ENCODE assay signal across 26 cellular contexts in the genomic region with DNA sequence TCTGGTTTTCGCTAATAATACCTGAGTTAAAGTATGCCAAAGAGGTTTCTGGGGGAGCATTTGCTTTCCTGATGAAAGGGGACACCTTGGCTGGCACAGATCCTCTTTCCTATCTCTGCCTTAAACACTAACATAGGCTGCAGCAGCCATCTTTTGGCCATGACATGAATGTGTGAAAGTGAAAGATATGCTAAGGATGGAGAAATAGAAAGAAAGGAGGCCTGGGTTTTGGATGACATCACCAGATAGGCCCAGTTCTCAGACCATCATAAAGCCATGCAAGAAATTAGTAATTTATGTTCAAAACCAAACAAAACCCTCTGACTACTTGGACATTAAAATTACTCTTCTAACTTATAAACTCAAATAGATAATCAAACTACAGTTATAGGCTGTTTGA.
A peak's percentile ranks its signal among the peaks of the same experiment; 100 is the strongest.
DNase-seq lines count a peak whose midpoint lies in the region; ATAC-seq, FAIRE-seq and TF ChIP-seq lines count a peak whose summit lies in the region.
"Had no signal": no experiment of that assay in that cellular context is flagged by ENCODE, and none has a peak within 500 bp of the region (broad histone marks: within the 10 kb centered on the region; RNA-seq: fewer than 3 reads in every experiment).

No MANE protein-coding gene starts in this region.

- no peak overlapping the region for H3K27ac Mint-ChIP-seq in activated naive CD4-positive, alpha-beta T cell treated with anti-CD3 and anti-CD28 coated beads, Interleukin-2, amount 50 U/mL, for 72 hours
- H3K27ac Mint-ChIP-seq in endodermal cell: no peak overlapping the region
- H3K27ac Mint-ChIP-seq: nephron progenitor cell had no signal

- H3K27me3 Mint-ChIP-seq in endodermal cell (ENCODE audit: insufficient read depth): no peaks in the 10 kb centered on the region

- FAIRE-seq in GM12878 (lab: Jason Lieb, UNC): no peak

- no peak for TF ChIP-seq RAD21 in GM12878 (IDR thresholded peaks at IDR 0.05; ENCODE audit: insufficient read depth, low read depth, low read length)

- H3K9me3 ChIP-seq in GM12878 (replicated peaks; ENCODE audit: control insufficient read depth, insufficient read depth, low read length) (no peaks in the 10 kb centered on the region; the same call in 2 of the 3 replicates), endodermal cell (ENCODE audit: control insufficient read depth, low read length) (no peaks in the 10 kb centered on the region)
- H3K9me3 ChIP-seq: BLaER1, esophagus muscularis mucosa, lower lobe of right lung, Peyer's patch, transverse colon had no signal

- BruUV-seq in GM12878 (replicated peaks; lab: Mats Ljungman, UMichigan): no TSS peak

- TF ChIP-seq EP300 in GM12878 (IDR thresholded peaks at IDR 0.05; ENCODE audit: borderline replicate concordance in 1 of 2, control insufficient read depth in 1 of 2, low read depth in 2 of 2, low read length in 2 of 2): no peak

- no peak for TF ChIP-seq CTCF in GM12878 (IDR thresholded peaks at IDR 0.05 in 2 of 3, conservative IDR thresholded peaks at IDR 0.05 in 1 of 3; ENCODE audit: control insufficient read depth in 2 of 3, extremely low read depth in 1 of 3, insufficient read depth in 1 of 3, low read depth in 3 of 3, low read length in 3 of 3)
- TF ChIP-seq CTCF in endodermal cell (conservative IDR thresholded peaks at IDR 0.05): no peak

- intact Hi-C loops in GM12878 (cut with micrococcal nuclease; ENCODE audit: unreplicated experiment): no loop called here

- H4K20me1 ChIP-seq in GM12878 (ENCODE audit: control insufficient read depth, insufficient read depth): no peaks in the 10 kb centered on the region
- H4K20me1 ChIP-seq: BLaER1 had no signal

- SMC1A ChIA-PET in GM12878 (lab: Charles Lee; ENCODE audit: uncharacterized antibody, unreplicated experiment): no interaction called here

- H3K36me3 ChIP-seq in GM12878 (ENCODE audit: control insufficient read depth in 2 of 2, insufficient read depth in 2 of 2, low read length in 1 of 2) (no peaks in the 10 kb centered on the region), endodermal cell (ENCODE audit: control insufficient read depth, insufficient read depth, low read length) (no peaks in the 10 kb centered on the region)
- H3K36me3 ChIP-seq: BLaER1, esophagus muscularis mucosa, lower lobe of right lung, Peyer's patch, transverse colon had no signal

- peaks cover 3% of the 10 kb centered on the region for H3K4me1 Mint-ChIP-seq in endodermal cell

- H3K9ac ChIP-seq in GM12878 (ENCODE audit: control insufficient read depth, insufficient read depth, low read length): no peak overlapping the region
- H3K9ac ChIP-seq in endodermal cell (ENCODE audit: extremely low read depth, low read length, poor library complexity, severe bottlenecking): no peak overlapping the region
- H3K9ac ChIP-seq: BLaER1 had no signal

- no peaks in the 10 kb centered on the region for H3K79me2 ChIP-seq in GM12878 (ENCODE audit: control insufficient read depth, insufficient read depth, low read length)

- no peak overlapping the region for H2AFZ ChIP-seq in GM12878 (ENCODE audit: control insufficient read depth, low read depth, low read length)

- H3K27me3 ChIP-seq in GM12878 (replicated peaks in 1 of 2; ENCODE audit: control insufficient read depth in 2 of 2, insufficient read depth in 2 of 2, low read length in 1 of 2) (no peaks in the 10 kb centered on the region; a peak in 1 of 4 replicates), endodermal cell (ENCODE audit: control insufficient read depth, insufficient read depth, low read length, poor library complexity, severe bottlenecking) (no peaks in the 10 kb centered on the region)
- H3K27me3 ChIP-seq: BLaER1, esophagus muscularis mucosa, Peyer's patch, transverse colon had no signal

- H3K36me3 Mint-ChIP-seq in activated naive CD4-positive, alpha-beta T cell treated with anti-CD3 and anti-CD28 coated beads, Interleukin-2, amount 50 U/mL, for 72 hours: no peaks in the 10 kb centered on the region
- H3K36me3 Mint-ChIP-seq in endodermal cell (ENCODE audit: low read depth): no peaks in the 10 kb centered on the region

- no peak for TF ChIP-seq POLR2A in GM12878 (IDR thresholded peaks at IDR 0.05; ENCODE audit: low read depth, low read length)

- in situ Hi-C loops in GM12878 (cut with MboI): no loop called here

- no peaks in the 10 kb centered on the region for H3K9me3 Mint-ChIP-seq in activated naive CD4-positive, alpha-beta T cell treated with anti-CD3 and anti-CD28 coated beads, Interleukin-2, amount 50 U/mL, for 72 hours
- peaks cover 2% of the 10 kb centered on the region for H3K9me3 Mint-ChIP-seq in endodermal cell

- no peak overlapping the region for H3K27ac ChIP-seq in GM12878 (ENCODE audit: control insufficient read depth, insufficient read depth)
- no peak overlapping the region for H3K27ac ChIP-seq in endodermal cell (ENCODE audit: low read depth, low read length)
- H3K27ac ChIP-seq: BLaER1, esophagus muscularis mucosa, lower lobe of right lung, Peyer's patch, transverse colon, VCaP had no signal

- POLR2A ChIA-PET in GM12878 (lab: Charles Lee): no interaction called here

- no peak overlapping the region for H3K4me3 ChIP-seq in GM12878
- H3K4me3 ChIP-seq in endodermal cell (ENCODE audit: low read length): no peak overlapping the region
- H3K4me3 ChIP-seq: BLaER1, esophagus muscularis mucosa, lower lobe of right lung, Peyer's patch, transverse colon had no signal

- H3K4me3 Mint-ChIP-seq in endodermal cell: no peak overlapping the region
- H3K4me3 Mint-ChIP-seq: nephron progenitor cell had no signal

- peak; percentile 61 to 73 for ATAC-seq in activated naive CD4-positive, alpha-beta T cell treated with anti-CD3 and anti-CD28 coated beads, Interleukin-2, amount 50 U/mL, for 72 hours
- peak; percentile 61 for ATAC-seq in GM18867 (IDR thresholded peaks at IDR 0.05; ENCODE audit: unreplicated experiment)
- ATAC-seq in HG02798 (IDR thresholded peaks at IDR 0.05; ENCODE audit: poor library complexity, unreplicated experiment): peak; percentile 50
- ATAC-seq in GM12878: peak; percentile 64
- ATAC-seq in GM21526 (IDR thresholded peaks at IDR 0.05; ENCODE audit: low FRiP score, unreplicated experiment): no peak
- ATAC-seq: HCT116, lower lobe of right lung had no signal

- 12% methylated on average over 1 of the region's 1 CpG for WGBS in GM12878 (ENCODE audit: insufficient coverage, insufficient replicate concordance, low lambda C conversion rate, missing lambda C conversion rate)
- 71% methylated on average over 1 of the region's 1 CpG; no CpG with 5 or more reads in 1 of the 2 experiments for whole genome bisulfite sequencing in endodermal cell (ENCODE audit: insufficient coverage in 1 of 2, insufficient read length in 1 of 2), 2 experiments

- DNase-seq in activated naive CD4-positive, alpha-beta T cell treated with anti-CD3 and anti-CD28 coated beads, Interleukin-2, amount 50 U/mL, for 72 hours (ENCODE audit: low spot score in 2 of 2): no peak
- no peak for DNase-seq in activated naive CD4-positive, alpha-beta T cell treated with Interleukin-2 at 50 U/mL for 16 hours
- DNase-seq in GM12878 (ENCODE audit: low read depth, low spot score) (no peak), endodermal cell (no peak), hypothalamus (lab: John Stamatoyannopoulos, UW) (no peak)
- DNase-seq: activated CD4-positive, alpha-beta T cell treated with anti-CD3 and anti-CD28 coated beads, Interleukin-2, amount 50 U/mL, for 1 hour; activated CD8-positive, alpha-beta memory T cell treated with anti-CD3 and anti-CD28 coated beads, Interleukin-2, amount 50 U/mL, for 48 hours; central memory CD4-positive, alpha-beta T cell; foreskin melanocyte; lower lobe of right lung; NCI-H1092 treated with DMSO at 0.1 percent for 48 hours; NCI-H187 treated with DMSO at 0.1 percent for 48 hours; NCI-H526; nephron progenitor cell; Peyer's patch; SHP77 treated with DMSO at 0.1 percent for 48 hours; small intestine; stimulated activated CD8-positive, alpha-beta memory T cell treated with anti-CD3 and anti-CD28 coated beads, Interleukin-4, amount 100 ng/mL, for 48 hours; transverse colon had no signal

- CTCF ChIA-PET in GM12878 (lab: Yijun Ruan, JAX): no interaction called here

- no peaks in the 10 kb centered on the region for H3K4me1 ChIP-seq in GM12878 (ENCODE audit: control insufficient read depth, insufficient read depth, low read length)
- H3K4me1 ChIP-seq in endodermal cell (ENCODE audit: control insufficient read depth, insufficient read depth, low read length): no peaks in the 10 kb centered on the region
- H3K4me1 ChIP-seq: BLaER1, esophagus muscularis mucosa, lower lobe of right lung, Peyer's patch, transverse colon had no signal

- no peak overlapping the region for H3K4me2 ChIP-seq in GM12878 (ENCODE audit: control insufficient read depth, insufficient read depth)
- H3K4me2 ChIP-seq: BLaER1 had no signal

- RAD21 ChIA-PET in GM12878 (lab: Charles Lee; ENCODE audit: unreplicated experiment): no interaction called here

TF ChIP-seq in GM12878, 131 proteins besides CTCF, POLR2A, EP300 and RAD21:
- TF ChIP-seq SMAD5 (IDR thresholded peaks at IDR 0.05; ENCODE audit: low read depth) (no peak), ATF2 (IDR thresholded peaks at IDR 0.05; ENCODE audit: low read length) (0 out of 2 replicates have a peak, but pooled peaks have one; percentile 26), RUNX3 (IDR thresholded peaks at IDR 0.05; ENCODE audit: low read length) (no peak), ZNF24 (IDR thresholded peaks at IDR 0.05) (no peak), NBN (IDR thresholded peaks at IDR 0.05) (no peak)
TF ChIP-seq in GM12878: peak in this region for 1.
